ENCODE assay signal across 14 cellular contexts in genomic region chr6:161011509-161012480, GRCh38. TPM values are rescaled to one million over a fixed set of nuclear protein-coding genes. Genes with fewer than 3 reads are reported as not detected.
DNase-seq lines count a peak whose midpoint lies in the region; ATAC-seq and TF ChIP-seq lines count a peak whose summit lies in the region.
"Had no signal": no experiment of that assay in that cellular context is flagged by ENCODE, and none has a peak within 500 bp of the region (broad histone marks: within the 10 kb centered on the region; RNA-seq: fewer than 3 reads in every experiment).

No MANE protein-coding gene starts in this region.

- no peak for TF ChIP-seq CTCF in esophagus squamous epithelium (IDR thresholded peaks at IDR 0.05)
- no peak for TF ChIP-seq CTCF in left lung (IDR thresholded peaks at IDR 0.05)
- no peak for TF ChIP-seq CTCF in esophagus muscularis mucosa (IDR thresholded peaks at IDR 0.05)

- H3K4me3 ChIP-seq in esophagus squamous epithelium = no peak overlapping the region
- H3K4me3 ChIP-seq in left lung = no peak overlapping the region
- H3K4me3 ChIP-seq in aorta (ENCODE audit: low read length in 2 of 2) = no peak overlapping the region
- no peak overlapping the region for H3K4me3 ChIP-seq in esophagus muscularis mucosa
- H3K4me3 ChIP-seq: tibial nerve had no signal

- H3K36me3 ChIP-seq in esophagus squamous epithelium (peaks cover 0 to 7% (median 0%) of the 10 kb centered on the region in 3 donors), left lung (no peaks in the 10 kb centered on the region), aorta (ENCODE audit: control insufficient read depth in 1 of 2, insufficient read depth in 2 of 2, low read length in 1 of 2) (no peaks in the 10 kb centered on the region), esophagus muscularis mucosa (no peaks in the 10 kb centered on the region)

- TF ChIP-seq POLR2A in esophagus squamous epithelium (IDR thresholded peaks at IDR 0.05) (no peak), esophagus muscularis mucosa (IDR thresholded peaks at IDR 0.05; ENCODE audit: low read depth) (no peak)

- 56 to 65% methylated on average over 8 of the region's 8 CpGs for WGBS in esophagus squamous epithelium, 2 donors
- 5 to 8% methylated on average over 8 of the region's 8 CpGs for WGBS in aorta, 2 donors
- 48% methylated on average over 8 of the region's 8 CpGs for WGBS in esophagus muscularis mucosa

- no peaks in the 10 kb centered on the region for H3K27me3 ChIP-seq in esophagus squamous epithelium
- no peaks in the 10 kb centered on the region for H3K27me3 ChIP-seq in left lung
- H3K27me3 ChIP-seq in aorta (ENCODE audit: control insufficient read depth in 1 of 2, insufficient read depth in 2 of 2, low read length in 1 of 2) = no peaks in the 10 kb centered on the region
- no peaks in the 10 kb centered on the region for H3K27me3 ChIP-seq in esophagus muscularis mucosa
- H3K27me3 ChIP-seq: tibial nerve had no signal

- no peaks in the 10 kb centered on the region for H3K9me3 ChIP-seq in esophagus squamous epithelium
- no peaks in the 10 kb centered on the region for H3K9me3 ChIP-seq in left lung
- no peaks in the 10 kb centered on the region for H3K9me3 ChIP-seq in aorta (ENCODE audit: control insufficient read depth, low read length)
- no peaks in the 10 kb centered on the region for H3K9me3 ChIP-seq in esophagus muscularis mucosa
- H3K9me3 ChIP-seq: tibial nerve had no signal

- intact Hi-C loops in esophagus squamous epithelium (cut with DNase I) (no loop called here), left lung (cut with DNase I) (no loop called here), aorta (cut with DNase I) (no loop called here), esophagus muscularis mucosa (cut with DNase I) (no loop called here)

- H3K27ac ChIP-seq in esophagus squamous epithelium = peak overlapping the region in 3 of 4 donors; percentile 20 to 32 (median 29)
- H3K27ac ChIP-seq in left lung = no peak overlapping the region
- peak overlapping the region in 1 of 2 donors; percentile 66 for H3K27ac ChIP-seq in aorta (ENCODE audit: low read depth in 1 of 2, low read length in 2 of 2)
- H3K27ac ChIP-seq in esophagus muscularis mucosa (replicated peaks in 1 of 4) = peak overlapping the region in 2 of 4 donors; percentile 11 to 35

- no peak for TF ChIP-seq EP300 in esophagus muscularis mucosa (IDR thresholded peaks at IDR 0.05)

- peak; percentile 36 for ATAC-seq in left lung
- peak; percentile 63 for ATAC-seq in aorta (ENCODE audit: low FRiP score)
- ATAC-seq: activated T-cell treated with anti-CD3 and anti-CD28 coated beads, Interleukin-2, amount 50 U/mL, for 72 hours had no signal

- H3K4me1 ChIP-seq in esophagus squamous epithelium (peaks cover 0 to 40% (median 16%) of the 10 kb centered on the region in 3 donors), left lung (peaks cover 0 to 21% of the 10 kb centered on the region in 2 donors), aorta (ENCODE audit: control insufficient read depth in 1 of 2, insufficient read depth in 2 of 2, low read length in 2 of 2) (peaks cover 4 to 9% of the 10 kb centered on the region in 2 donors), esophagus muscularis mucosa (peaks cover 25 to 37% (median 32%) of the 10 kb centered on the region in 4 donors)

- DNase-seq in NCI-H82 (lab: John Stamatoyannopoulos, UW) = peak; percentile 32
- no peak for DNase-seq in NCI-H82 treated with DMSO at 0.1 percent for 48 hours (lab: John Stamatoyannopoulos, UW; ENCODE audit: unreplicated experiment)
- DNase-seq in esophagus squamous epithelium (lab: John Stamatoyannopoulos, UW) = no peak
- DNase-seq in left lung = no peak
- no peak for DNase-seq in aorta
- DNase-seq in stimulated activated CD8-positive, alpha-beta memory T cell treated with anti-CD3 and anti-CD28 coated beads, Interleukin-4, amount 100 ng/mL, for 48 hours = no peak
- no peak for DNase-seq in esophagus muscularis mucosa (ENCODE audit: extremely low spot score)
- no peak for DNase-seq in stimulated activated CD4-positive, alpha-beta T cell treated with anti-CD3 and anti-CD28 coated beads, Interleukin-4, amount 100 ng/mL, for 24 hours
- DNase-seq: 8988T; activated T-cell treated with anti-CD3 and anti-CD28 coated beads, Interleukin-2, amount 50 U/mL, for 72 hours; COR-L47; naive B cell; NCI-H2081 had no signal

RNA-seq across cellular contexts. Expression of gene MAP3K4, which starts 20.2 kb away (rescaled TPM):
- total RNA-seq in esophagus squamous epithelium (10 to 100 TPM; 22.5 to 38.0 (median 27.4) TPM), left lung (10 to 100 TPM; 35.6 to 47.5 TPM), aorta (10 to 100 TPM; 39.7 to 63.7 TPM), esophagus muscularis mucosa (10 to 100 TPM; 17.9 to 22.8 (median 21.5) TPM)
- polyA plus RNA-seq in aorta = 10 to 100 TPM in 1 of 2 donors, 1 to 10 TPM in 1; 5.3 to 26.0 TPM

Comparison
In these comparisons a context has a peak if more than half of its experiments do, and no peak if none do; other contexts are left out.
1. H3K27ac ChIP-seq: peak in esophagus squamous epithelium (3 of 4); none in left lung (0 of 2).